Comparison of ENCODE assay signal across 8 cellular contexts in genomic region chr7:27739914-27740448, GRCh38. TPM values are rescaled to one million over a fixed set of nuclear protein-coding genes. Genes with fewer than 3 reads are reported as not detected.
DNase-seq lines count a peak whose midpoint lies in the region; ATAC-seq and TF ChIP-seq lines count a peak whose summit lies in the region.

TSS of gene TAX1BP1 (plus strand) at chr7:27740162. CDS start at chr7:27748525, 8,363 bp downstream.

- H3K27me3 ChIP-seq in AG04450 (ENCODE audit: control insufficient read depth, insufficient read depth, low read length) = no peaks in the 10 kb centered on the region
- H3K27me3 ChIP-seq in spleen (replicated peaks in 1 of 7) = no peaks in the 10 kb centered on the region

- H3K4me1 ChIP-seq in spleen = peaks cover 16 to 53% (median 40%) of the 10 kb centered on the region in 6 donors

- H3K27me3 Mint-ChIP-seq in WTC11 (ENCODE audit: low read depth) = no peaks in the 10 kb centered on the region
- H3K27me3 Mint-ChIP-seq in immature natural killer cell (ENCODE audit: low read depth in 3 of 3) = peaks cover 15 to 21% (median 18%) of the 10 kb centered on the region in 3 donors

- H3K36me3 ChIP-seq in spleen = no peaks in the 10 kb centered on the region

- H3K36me3 Mint-ChIP-seq in WTC11 = no peaks in the 10 kb centered on the region
- peaks cover 0 to 3% (median 0%) of the 10 kb centered on the region in 3 donors for H3K36me3 Mint-ChIP-seq in immature natural killer cell

- H3K4me3 ChIP-seq in AG04450 (ENCODE audit: low read depth, low read length) (peak within 1 kb of the TSS; percentile 98), cardiac fibroblast (replicated peaks in 1 of 2; ENCODE audit: low read depth in 2 of 2, low read length in 2 of 2) (peak within 1 kb of the TSS; percentile 99), spleen (peak within 1 kb of the TSS; percentile 76 to 99 (median 96))

- peak in 2 of 3 donors; percentile 81 to 93 for TF ChIP-seq POLR2A in spleen (IDR thresholded peaks at IDR 0.05)

- POLR2A ChIA-PET in AG04450 (lab: Yijun Ruan, JAX) = interaction anchor here (0.7 to 2.5 kb wide), 5 partner anchors 31 to 213 kb away, joined by 3 to 19 read pairs (median 3); partner anchors contain the start of gene HIBADH
- POLR2A ChIA-PET in WTC11 (lab: Charles Lee) = interaction anchor here (1.9 kb wide), 1 partner anchor 77 kb away, joined by 7 read pairs; the partner anchor contains the start of gene HIBADH

- peak within 1 kb of the TSS; percentile 99 for H3K27ac Mint-ChIP-seq in WTC11
- H3K27ac Mint-ChIP-seq in immature natural killer cell = peak within 1 kb of the TSS; percentile 91 to 100 (median 98)

- H3K27ac ChIP-seq in AG04450 (ENCODE audit: low read depth, low read length) (peak within 1 kb of the TSS; percentile 97), spleen (peak within 1 kb of the TSS; percentile 97 to 100 (median 98))

- intact Hi-C loops in spleen (cut with DNase I; ENCODE audit: low total_unique reads) = no loop called here

- CTCF ChIA-PET in AG04450 (lab: Charles Lee) = interaction anchor here (1.3 to 1.5 kb wide), 2 partner anchors 11 to 135 kb away, joined by 4 to 5 read pairs; no protein-coding TSS in a partner anchor
- CTCF ChIA-PET in WTC11 (lab: Charles Lee) = interaction anchor here (0.8 to 2.9 kb wide), 4 partner anchors 34 to 544 kb away, joined by 3 to 13 read pairs (median 8); no protein-coding TSS in a partner anchor

- H3K9me3 Mint-ChIP-seq in WTC11 = no peaks in the 10 kb centered on the region
- H3K9me3 Mint-ChIP-seq in immature natural killer cell = no peaks in the 10 kb centered on the region

- no peak for TF ChIP-seq CTCF in AG04450 (IDR thresholded peaks at IDR 0.05; ENCODE audit: low read depth, low read length)
- no peak for TF ChIP-seq CTCF in WTC11 (IDR thresholded peaks at IDR 0.05)
- no peak for TF ChIP-seq CTCF in cardiac fibroblast (IDR thresholded peaks at IDR 0.05; ENCODE audit: low read depth, low read length)
- peak in 4 of 11 experiments; percentile 7 to 40 (median 13) for TF ChIP-seq CTCF in spleen (IDR thresholded peaks at IDR 0.05 in 8 of 11, conservative IDR thresholded peaks at IDR 0.05 in 3 of 11)

- peak; percentile 80 for DNase-seq in AG04450 (ENCODE audit: low read depth, low spot score)
- DNase-seq in NCI-H226 = peak; percentile 99
- DNase-seq in WTC11 (ENCODE audit: low spot score) = peak; percentile 91
- DNase-seq in cardiac fibroblast (ENCODE audit: low read depth in 2 of 2) = peak; percentile 93 to 95
- DNase-seq in immature natural killer cell = peak; percentile 94 to 96 (median 96)
- peak; percentile 99 for DNase-seq in spleen

- H3K4me3 Mint-ChIP-seq in WTC11 = peak within 1 kb of the TSS; percentile 94
- H3K4me3 Mint-ChIP-seq in immature natural killer cell = peak within 1 kb of the TSS; percentile 87 to 99 (median 97)

- ATAC-seq in GM18909 (IDR thresholded peaks at IDR 0.05; ENCODE audit: poor library complexity, unreplicated experiment) (peak; percentile 97), HG03175 (IDR thresholded peaks at IDR 0.05; ENCODE audit: unreplicated experiment) (peak; percentile 94), WTC11 (peak; percentile 80)

- H3K4me1 Mint-ChIP-seq in WTC11 (peaks cover 30% of the 10 kb centered on the region), immature natural killer cell (peaks cover 37 to 48% of the 10 kb centered on the region in 2 donors)

- H3K9me3 ChIP-seq in AG04450 (ENCODE audit: control insufficient read depth, insufficient read depth, low read length) (peaks cover 5% of the 10 kb centered on the region; the same call in 1 of the 2 replicates), spleen (no peaks in the 10 kb centered on the region)

- 0 to 1% (median 0%) methylated on average over 37 to 41 of the region's 41 CpGs for WGBS in spleen, 5 donors

TF ChIP-seq in WTC11, 78 proteins besides CTCF, POLR2A, EP300 and RAD21 (continues in another document):
- TF ChIP-seq USF2 (CRISPR knock-in tag; IDR thresholded peaks at IDR 0.05) = no peak; the same call in none of the 2 replicates
- TF ChIP-seq CDX4 (CRISPR knock-in tag; IDR thresholded peaks at IDR 0.05; ENCODE audit: borderline replicate concordance) = no peak
- TF ChIP-seq JUN (CRISPR knock-in tag; IDR thresholded peaks at IDR 0.05) = no peak
- no peak for TF ChIP-seq ZNF671 (CRISPR knock-in tag; IDR thresholded peaks at IDR 0.05)
- no peak for TF ChIP-seq NFE2L1 (CRISPR knock-in tag; IDR thresholded peaks at IDR 0.05)
- TF ChIP-seq ZNF532 (CRISPR knock-in tag; IDR thresholded peaks at IDR 0.05; ENCODE audit: borderline replicate concordance) = no peak
- TF ChIP-seq ATF2 (CRISPR knock-in tag; IDR thresholded peaks at IDR 0.05; ENCODE audit: borderline replicate concordance, low read depth) = no peak
- no peak for TF ChIP-seq ZNF416 (CRISPR knock-in tag; IDR thresholded peaks at IDR 0.05)
- TF ChIP-seq SMAD4 (CRISPR knock-in tag; IDR thresholded peaks at IDR 0.05) = no peak
- no peak for TF ChIP-seq TCF7 (CRISPR knock-in tag; IDR thresholded peaks at IDR 0.05; ENCODE audit: low read depth)
- TF ChIP-seq ETV6 (CRISPR knock-in tag; IDR thresholded peaks at IDR 0.05) = peak; percentile 39
- TF ChIP-seq GABPB1 (CRISPR knock-in tag; IDR thresholded peaks at IDR 0.05) = peak; percentile 90
- peak; percentile 73; the same call in 1 of the 2 replicates for TF ChIP-seq TEAD1 (CRISPR knock-in tag; IDR thresholded peaks at IDR 0.05)
- TF ChIP-seq MYBL2 (CRISPR knock-in tag; IDR thresholded peaks at IDR 0.05) = no peak
- no peak for TF ChIP-seq ZNF396 (CRISPR knock-in tag; IDR thresholded peaks at IDR 0.05; ENCODE audit: borderline replicate concordance)
- no peak for TF ChIP-seq USF1 (CRISPR knock-in tag; IDR thresholded peaks at IDR 0.05)

RNA-seq across cellular contexts. Expression of gene TAX1BP1, which starts in this region (rescaled TPM):
- polyA plus RNA-seq in AG04450 (2011; rRNA removed) (91.1 and 116 TPM in 2 replicates), immature natural killer cell (100 to 1,000 TPM in 2 of 3 donors, 10 to 100 TPM in 1; 86.9 to 119 (median 114) TPM), spleen (10 to 100 TPM; 28.6 to 48.7 (median 39.9) TPM)
- 110 and 125 TPM in 2 replicates for polyA minus RNA-seq in AG04450 (2011; rRNA and poly(A)+ RNA removed)
- total RNA-seq in WTC11 (2021) (51.3 to 69.9 TPM (median 52.4 TPM) in 3 replicates), spleen (100 to 1,000 TPM in 5 of 7 donors, 10 to 100 TPM in 2; 87.6 to 146 (median 115) TPM)

Comparison
In these comparisons a context has a peak if more than half of its experiments do, and no peak if none do; other contexts are left out.
1. Peak in every context shown above with its lines: DNase-seq, ATAC-seq, H3K4me3 ChIP-seq and H3K27ac ChIP-seq.